ENCODE assay signal across 16 cellular contexts in the genomic region with DNA sequence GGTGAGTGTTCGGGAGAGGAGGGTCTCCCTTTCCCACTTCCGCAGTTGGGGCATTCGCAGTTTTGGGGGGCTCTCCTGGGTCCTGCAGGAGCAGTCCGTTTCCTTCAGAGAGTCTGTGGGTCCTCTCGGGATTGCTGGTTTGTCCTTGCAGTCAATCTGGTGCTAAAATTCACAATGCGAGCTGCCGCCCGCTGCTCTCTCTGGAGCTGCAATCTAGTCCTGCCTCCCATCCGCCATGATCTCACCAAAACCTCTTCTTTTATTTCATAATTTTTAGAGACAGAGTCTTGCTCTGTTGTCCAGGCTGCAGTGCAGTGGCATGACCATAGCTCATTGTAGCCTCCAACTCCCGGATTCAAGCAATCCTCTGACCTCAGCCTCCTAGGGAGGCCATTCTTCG. TPM values are rescaled to one million over a fixed set of nuclear protein-coding genes. Genes with fewer than 3 reads are reported as not detected.
DNase-seq lines count a peak whose midpoint lies in the region; ATAC-seq and TF ChIP-seq lines count a peak whose summit lies in the region.
"Had no signal": no experiment of that assay in that cellular context is flagged by ENCODE, and none has a peak within 500 bp of the region (broad histone marks: within the 10 kb centered on the region; RNA-seq: fewer than 3 reads in every experiment).

No MANE protein-coding gene starts in this region.

- H3K27ac Mint-ChIP-seq in WTC11, result 0 out of 2 replicates have a peak overlapping the region, but pooled peaks have one; percentile 4
- H3K27ac Mint-ChIP-seq in stimulated activated naive B cell treated with anti-CD40 and anti-IgM and Interleukin-4, amounts not matched to agents 10 μg/mL and 1 μg/mL and 100 μg/mL, for 72 hours, result no peak overlapping the region
- H3K27ac Mint-ChIP-seq: CD8-positive, alpha-beta T cell had no signal

- peak overlapping the region in 9 of 12 donors; percentile 0 to 39 (median 24) for H3K4me3 ChIP-seq in heart left ventricle
- H3K4me3 ChIP-seq in iPS-15b (ENCODE audit: low read depth, low read length), result peak overlapping the region; percentile 59

- ATAC-seq in heart left ventricle, result no peak
- no peak for ATAC-seq in left ventricle myocardium superior
- ATAC-seq in WTC11, result no peak
- ATAC-seq in stimulated activated naive B cell treated with anti-CD40 and anti-IgM and Interleukin-4, amounts not matched to agents 10 μg/mL and 1 μg/mL and 100 μg/mL, for 72 hours (replicated peaks), result no peak
- ATAC-seq in HG03354 (IDR thresholded peaks at IDR 0.05; ENCODE audit: poor library complexity, severe bottlenecking, unreplicated experiment), result no peak
- ATAC-seq: CD8-positive, alpha-beta T cell had no signal

- intact Hi-C loops in heart left ventricle (cut with DNase I), result no loop called here
- intact Hi-C loops in left ventricle myocardium superior (cut with micrococcal nuclease), result no loop called here

- H3K9me3 Mint-ChIP-seq in WTC11, result no peaks in the 10 kb centered on the region
- H3K9me3 Mint-ChIP-seq in stimulated activated naive B cell treated with anti-CD40 and anti-IgM and Interleukin-4, amounts not matched to agents 10 μg/mL and 1 μg/mL and 100 μg/mL, for 72 hours, result peaks cover 0 to 3% of the 10 kb centered on the region in 2 donors
- H3K9me3 Mint-ChIP-seq: CD8-positive, alpha-beta T cell; IgD-negative memory B cell had no signal

- TF ChIP-seq CTCF in heart left ventricle (IDR thresholded peaks at IDR 0.05), result no peak
- TF ChIP-seq CTCF in WTC11 (IDR thresholded peaks at IDR 0.05), result no peak

- H3K36me3 ChIP-seq in heart left ventricle (no peaks in the 10 kb centered on the region), iPS-15b (ENCODE audit: control insufficient read depth, insufficient read depth, low read length) (peaks cover 3% of the 10 kb centered on the region)

- H3K4me1 Mint-ChIP-seq in WTC11, result peaks cover 5% of the 10 kb centered on the region; the same call in 1 of the 2 replicates
- peaks cover 8 to 11% of the 10 kb centered on the region in 2 donors for H3K4me1 Mint-ChIP-seq in stimulated activated naive B cell treated with anti-CD40 and anti-IgM and Interleukin-4, amounts not matched to agents 10 μg/mL and 1 μg/mL and 100 μg/mL, for 72 hours

- H3K9me3 ChIP-seq in heart left ventricle (no peaks in the 10 kb centered on the region), iPS-15b (ENCODE audit: control insufficient read depth, insufficient read depth, low read length) (no peaks in the 10 kb centered on the region)

- H3K9ac ChIP-seq in iPS-15b (ENCODE audit: low read depth, low read length), result peak overlapping the region; percentile 70
- H3K9ac ChIP-seq: parathyroid adenoma had no signal

- H3K27ac ChIP-seq in heart left ventricle, result no peak overlapping the region
- H3K27ac ChIP-seq: parathyroid adenoma had no signal

- CTCF ChIA-PET in WTC11 (lab: Charles Lee), result interaction anchor here (0.6 to 5.0 kb wide), 10 partner anchors 11 to 778 kb away, joined by 3 to 46 read pairs (median 6); a partner anchor contains a TSS

- no peak for TF ChIP-seq POLR2A in heart left ventricle (IDR thresholded peaks at IDR 0.05)

- POLR2A ChIA-PET in WTC11 (lab: Charles Lee), result interaction anchor here (0.6 kb wide), 1 partner anchor 11 kb away, joined by 12 read pairs; no protein-coding TSS in a partner anchor

- H3K27me3 Mint-ChIP-seq in WTC11 (ENCODE audit: low read depth), result no peaks in the 10 kb centered on the region
- no peaks in the 10 kb centered on the region for H3K27me3 Mint-ChIP-seq in stimulated activated naive B cell treated with anti-CD40 and anti-IgM and Interleukin-4, amounts not matched to agents 10 μg/mL and 1 μg/mL and 100 μg/mL, for 72 hours
- H3K27me3 Mint-ChIP-seq: IgD-negative memory B cell had no signal

- H3K27me3 ChIP-seq in heart left ventricle (no peaks in the 10 kb centered on the region), iPS-15b (ENCODE audit: control insufficient read depth, insufficient read depth, low read length) (no peaks in the 10 kb centered on the region)

- peaks cover 0 to 7% (median 0%) of the 10 kb centered on the region in 12 donors for H3K4me1 ChIP-seq in heart left ventricle
- peaks cover 3% of the 10 kb centered on the region for H3K4me1 ChIP-seq in iPS-15b (ENCODE audit: control insufficient read depth, insufficient read depth, low read length)
- H3K4me1 ChIP-seq: parathyroid adenoma had no signal

- peaks cover 23% of the 10 kb centered on the region for H3K36me3 Mint-ChIP-seq in WTC11
- H3K36me3 Mint-ChIP-seq in stimulated activated naive B cell treated with anti-CD40 and anti-IgM and Interleukin-4, amounts not matched to agents 10 μg/mL and 1 μg/mL and 100 μg/mL, for 72 hours, result peaks cover 21 to 50% of the 10 kb centered on the region in 2 donors

- WGBS in heart left ventricle, 4 donors, result 64 to 73% (median 71%) methylated on average over 9 to 11 of the region's 11 CpGs

- DNase-seq in heart left ventricle (no peak), left ventricle myocardium superior (no peak), WTC11 (ENCODE audit: low spot score) (no peak), NCI-H146 (lab: John Stamatoyannopoulos, UW) (no peak)
- DNase-seq in stimulated activated naive B cell treated with anti-CD40 and anti-IgM and Interleukin-4, amounts not matched to agents 10 μg/mL and 1 μg/mL and 100 μg/mL, for 72 hours, result no peak
- no peak for DNase-seq in activated CD4-positive, CD25-positive, alpha-beta regulatory T cell (lab: John Stamatoyannopoulos, UW)
- DNase-seq: CD8-positive, alpha-beta T cell; DMS79 treated with DMSO at 0.1 percent for 48 hours; hypothalamus; left colon; NCI-H2029; NCI-H510A had no signal

- 0 out of 2 replicates have a peak overlapping the region, but pooled peaks have one; percentile 51 for H3K4me3 Mint-ChIP-seq in WTC11
- H3K4me3 Mint-ChIP-seq in stimulated activated naive B cell treated with anti-CD40 and anti-IgM and Interleukin-4, amounts not matched to agents 10 μg/mL and 1 μg/mL and 100 μg/mL, for 72 hours, result peak overlapping the region; percentile 39 to 81
- H3K4me3 Mint-ChIP-seq: CD8-positive, alpha-beta T cell had no signal

TF ChIP-seq in WTC11, 78 proteins besides CTCF, POLR2A, EP300 and RAD21 (continues in another document):
- TF ChIP-seq, protein P1, sequence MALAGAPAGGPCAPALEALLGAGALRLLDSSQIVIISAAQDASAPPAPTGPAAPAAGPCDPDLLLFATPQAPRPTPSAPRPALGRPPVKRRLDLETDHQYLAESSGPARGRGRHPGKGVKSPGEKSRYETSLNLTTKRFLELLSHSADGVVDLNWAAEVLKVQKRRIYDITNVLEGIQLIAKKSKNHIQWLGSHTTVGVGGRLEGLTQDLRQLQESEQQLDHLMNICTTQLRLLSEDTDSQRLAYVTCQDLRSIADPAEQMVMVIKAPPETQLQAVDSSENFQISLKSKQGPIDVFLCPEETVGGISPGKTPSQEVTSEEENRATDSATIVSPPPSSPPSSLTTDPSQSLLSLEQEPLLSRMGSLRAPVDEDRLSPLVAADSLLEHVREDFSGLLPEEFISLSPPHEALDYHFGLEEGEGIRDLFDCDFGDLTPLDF (CRISPR knock-in tag; IDR thresholded peaks at IDR 0.05), result no peak
- TF ChIP-seq ZBTB21 (CRISPR knock-in tag; IDR thresholded peaks at IDR 0.05; ENCODE audit: borderline replicate concordance), result no peak
- TF ChIP-seq, protein P2, sequence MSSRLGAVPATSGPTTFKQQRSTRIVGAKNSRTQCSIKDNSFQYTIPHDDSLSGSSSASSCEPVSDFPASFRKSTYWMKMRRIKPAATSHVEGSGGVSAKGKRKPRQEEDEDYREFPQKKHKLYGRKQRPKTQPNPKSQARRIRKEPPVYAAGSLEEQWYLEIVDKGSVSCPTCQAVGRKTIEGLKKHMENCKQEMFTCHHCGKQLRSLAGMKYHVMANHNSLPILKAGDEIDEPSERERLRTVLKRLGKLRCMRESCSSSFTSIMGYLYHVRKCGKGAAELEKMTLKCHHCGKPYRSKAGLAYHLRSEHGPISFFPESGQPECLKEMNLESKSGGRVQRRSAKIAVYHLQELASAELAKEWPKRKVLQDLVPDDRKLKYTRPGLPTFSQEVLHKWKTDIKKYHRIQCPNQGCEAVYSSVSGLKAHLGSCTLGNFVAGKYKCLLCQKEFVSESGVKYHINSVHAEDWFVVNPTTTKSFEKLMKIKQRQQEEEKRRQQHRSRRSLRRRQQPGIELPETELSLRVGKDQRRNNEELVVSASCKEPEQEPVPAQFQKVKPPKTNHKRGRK (CRISPR knock-in tag; IDR thresholded peaks at IDR 0.05; ENCODE audit: borderline replicate concordance), result no peak
- TF ChIP-seq OVOL2 (CRISPR knock-in tag; IDR thresholded peaks at IDR 0.05; ENCODE audit: borderline replicate concordance), result no peak
- no peak for TF ChIP-seq ZNF232 (CRISPR knock-in tag; IDR thresholded peaks at IDR 0.05)
- no peak for TF ChIP-seq NFE2L1 (CRISPR knock-in tag; IDR thresholded peaks at IDR 0.05)
- TF ChIP-seq, protein P3, sequence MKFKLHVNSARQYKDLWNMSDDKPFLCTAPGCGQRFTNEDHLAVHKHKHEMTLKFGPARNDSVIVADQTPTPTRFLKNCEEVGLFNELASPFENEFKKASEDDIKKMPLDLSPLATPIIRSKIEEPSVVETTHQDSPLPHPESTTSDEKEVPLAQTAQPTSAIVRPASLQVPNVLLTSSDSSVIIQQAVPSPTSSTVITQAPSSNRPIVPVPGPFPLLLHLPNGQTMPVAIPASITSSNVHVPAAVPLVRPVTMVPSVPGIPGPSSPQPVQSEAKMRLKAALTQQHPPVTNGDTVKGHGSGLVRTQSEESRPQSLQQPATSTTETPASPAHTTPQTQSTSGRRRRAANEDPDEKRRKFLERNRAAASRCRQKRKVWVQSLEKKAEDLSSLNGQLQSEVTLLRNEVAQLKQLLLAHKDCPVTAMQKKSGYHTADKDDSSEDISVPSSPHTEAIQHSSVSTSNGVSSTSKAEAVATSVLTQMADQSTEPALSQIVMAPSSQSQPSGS (CRISPR knock-in tag; IDR thresholded peaks at IDR 0.05; ENCODE audit: borderline replicate concordance, low read depth), result no peak

RNA-seq across cellular contexts. Expression of a gene that starts 22.5 kb away (rescaled TPM):
- total RNA-seq in heart left ventricle, result 1 to 10 TPM in 6 of 9 donors, under 1 TPM in 3; 0.58 to 2.4 (median 1.7) TPM
- polyA plus RNA-seq in heart left ventricle, result under 1 TPM; 0.68 to 0.72 TPM
- 0.45 TPM for total RNA-seq in left ventricle myocardium superior
- 27.7 to 46.8 TPM (median 41.7 TPM) in 3 replicates for total RNA-seq in WTC11 (2021)

RNA-seq across cellular contexts. Expression of a gene that starts 22.8 kb away (rescaled TPM):
- total RNA-seq in heart left ventricle, result 10 to 100 TPM in 6 of 9 donors, 1 to 10 TPM in 3; 8.2 to 24.4 (median 14.6) TPM
- 10 to 100 TPM in 1 of 2 donors, 1 to 10 TPM in 1; 9.2 to 14.0 TPM for polyA plus RNA-seq in heart left ventricle
- total RNA-seq in left ventricle myocardium superior, result 9.2 TPM
- 42.1 to 46.1 TPM (median 43.7 TPM) in 3 replicates for total RNA-seq in WTC11 (2021)
